Comparison of ENCODE assay signal across 20 cellular contexts in the genomic region with DNA sequence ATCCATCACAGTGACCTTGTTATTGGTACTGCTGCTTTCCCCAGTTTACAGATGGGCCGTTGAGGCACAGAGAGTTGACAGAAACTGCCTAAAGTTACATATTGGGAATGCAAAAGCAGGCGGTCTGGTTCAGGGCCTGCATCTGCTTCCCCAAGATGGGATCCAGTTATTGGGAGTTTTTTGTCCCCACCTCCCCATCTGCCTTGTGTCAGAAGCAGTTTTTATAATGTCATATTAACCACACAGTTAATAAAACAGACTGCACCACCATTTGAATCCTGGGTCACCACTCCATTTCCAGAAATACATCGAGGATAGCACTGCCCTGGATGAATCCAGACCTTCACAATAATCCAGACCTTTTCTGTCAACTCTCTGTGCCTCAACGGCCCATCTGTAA.
DNase-seq lines count a peak whose midpoint lies in the region; ATAC-seq and TF ChIP-seq lines count a peak whose summit lies in the region.
"Had no signal": no experiment of that assay in that cellular context is flagged by ENCODE, and none has a peak within 500 bp of the region (broad histone marks: within the 10 kb centered on the region; RNA-seq: fewer than 3 reads in every experiment).

No MANE protein-coding gene starts in this region.

- intact Hi-C loops in left ventricle myocardium superior (cut with micrococcal nuclease) (no loop called here), left ventricle myocardium inferior (cut with micrococcal nuclease) (no loop called here), Right ventricle myocardium superior (cut with DNase I) (no loop called here), sigmoid colon (cut with DNase I) (loop anchor here (5.0 kb wide), 1 partner anchor 77 kb away; no protein-coding TSS in a partner anchor)
- intact Hi-C loops in naive thymus-derived CD4-positive, alpha-beta T cell (cut with micrococcal nuclease), result no loop called here

- no peak for DNase-seq in cardiac muscle cell (ENCODE audit: low read depth in 1 of 2, low spot score in 1 of 2)
- no peak for DNase-seq in left ventricle myocardium superior
- no peak for DNase-seq in left ventricle myocardium inferior
- no peak for DNase-seq in Right ventricle myocardium superior
- no peak for DNase-seq in mesothelial cell of epicardium (ENCODE audit: low spot score in 2 of 2, unreplicated experiment in 2 of 2)
- no peak for DNase-seq in sigmoid colon
- no peak for DNase-seq in naive thymus-derived CD4-positive, alpha-beta T cell
- DNase-seq: Caco-2; CD4-positive, CD25-positive, alpha-beta regulatory T cell; CD8-positive, alpha-beta T cell; DMS153; DND-41; GM23248; H7; HCEC 1CT had no signal

- H3K4me3 ChIP-seq in cardiac muscle cell, result no peak overlapping the region
- no peak overlapping the region for H3K4me3 ChIP-seq in left ventricle myocardium inferior
- no peak overlapping the region for H3K4me3 ChIP-seq in sigmoid colon
- H3K4me3 ChIP-seq in naive thymus-derived CD4-positive, alpha-beta T cell (ENCODE audit: low read length), result no peak overlapping the region
- H3K4me3 ChIP-seq: BLaER1, GM23248 had no signal

- no peaks in the 10 kb centered on the region for H3K9me3 ChIP-seq in cardiac muscle cell (ENCODE audit: low read depth)
- no peaks in the 10 kb centered on the region for H3K9me3 ChIP-seq in left ventricle myocardium inferior (replicated peaks)
- no peaks in the 10 kb centered on the region for H3K9me3 ChIP-seq in sigmoid colon
- no peaks in the 10 kb centered on the region for H3K9me3 ChIP-seq in naive thymus-derived CD4-positive, alpha-beta T cell (ENCODE audit: control insufficient read depth in 2 of 3, low read length in 3 of 3)
- H3K9me3 ChIP-seq: BLaER1, Caco-2 had no signal

- no peaks in the 10 kb centered on the region for H3K36me3 Mint-ChIP-seq in mesothelial cell of epicardium
- no peaks in the 10 kb centered on the region for H3K36me3 Mint-ChIP-seq in naive thymus-derived CD4-positive, alpha-beta T cell
- H3K36me3 Mint-ChIP-seq: CD4-positive, CD25-positive, alpha-beta regulatory T cell; CD8-positive, alpha-beta T cell had no signal

- CTCF ChIA-PET in naive thymus-derived CD4-positive, alpha-beta T cell (lab: Charles Lee), result no interaction called here

- H3K36me3 ChIP-seq in cardiac muscle cell (no peaks in the 10 kb centered on the region), left ventricle myocardium inferior (no peaks in the 10 kb centered on the region), sigmoid colon (no peaks in the 10 kb centered on the region)
- H3K36me3 ChIP-seq in naive thymus-derived CD4-positive, alpha-beta T cell (ENCODE audit: control insufficient read depth in 2 of 3, insufficient read depth in 3 of 3, low read length in 3 of 3), result no peaks in the 10 kb centered on the region
- H3K36me3 ChIP-seq: BLaER1 had no signal

- 84 to 86% methylated on average over 4 of the region's 4 CpGs for WGBS in sigmoid colon, 2 donors

- H3K27me3 ChIP-seq in cardiac muscle cell (no peaks in the 10 kb centered on the region), left ventricle myocardium inferior (ENCODE audit: low read depth) (no peaks in the 10 kb centered on the region), sigmoid colon (no peaks in the 10 kb centered on the region)
- H3K27me3 ChIP-seq in naive thymus-derived CD4-positive, alpha-beta T cell (ENCODE audit: control insufficient read depth in 2 of 2, insufficient read depth in 2 of 2, low read length in 2 of 2), result no peaks in the 10 kb centered on the region
- H3K27me3 ChIP-seq: BLaER1 had no signal

- H3K9me3 Mint-ChIP-seq in mesothelial cell of epicardium, result no peaks in the 10 kb centered on the region
- peaks cover 0 to 2% (median 0%) of the 10 kb centered on the region in 11 donors for H3K9me3 Mint-ChIP-seq in naive thymus-derived CD4-positive, alpha-beta T cell
- H3K9me3 Mint-ChIP-seq: CD8-positive, alpha-beta T cell had no signal

- ATAC-seq in left ventricle myocardium superior (no peak), Right ventricle myocardium superior (ENCODE audit: poor library complexity) (no peak), GM19023 (IDR thresholded peaks at IDR 0.05; ENCODE audit: unreplicated experiment) (no peak)
- ATAC-seq in naive thymus-derived CD4-positive, alpha-beta T cell, result no peak
- ATAC-seq: CD8-positive, alpha-beta T cell had no signal

- peaks cover 31% of the 10 kb centered on the region for H3K27me3 Mint-ChIP-seq in mesothelial cell of epicardium (ENCODE audit: low read depth)
- H3K27me3 Mint-ChIP-seq in naive thymus-derived CD4-positive, alpha-beta T cell, result peaks cover 0 to 6% (median 0%) of the 10 kb centered on the region in 5 donors

- no peak for TF ChIP-seq POLR2A in sigmoid colon (IDR thresholded peaks at IDR 0.05)

- peak overlapping the region; percentile 17 for H3K27ac Mint-ChIP-seq in mesothelial cell of epicardium
- H3K27ac Mint-ChIP-seq in naive thymus-derived CD4-positive, alpha-beta T cell, result no peak overlapping the region
- H3K27ac Mint-ChIP-seq: B cell; CD4-positive, CD25-positive, alpha-beta regulatory T cell; CD8-positive, alpha-beta T cell had no signal

- POLR2A ChIA-PET in naive thymus-derived CD4-positive, alpha-beta T cell (lab: Charles Lee), result no interaction called here

- peaks cover 50% of the 10 kb centered on the region for H3K4me1 ChIP-seq in cardiac muscle cell (ENCODE audit: low read depth)
- peaks cover 83% of the 10 kb centered on the region for H3K4me1 ChIP-seq in left ventricle myocardium inferior
- peaks cover 0 to 30% (median 21%) of the 10 kb centered on the region in 4 donors for H3K4me1 ChIP-seq in sigmoid colon
- H3K4me1 ChIP-seq in naive thymus-derived CD4-positive, alpha-beta T cell (ENCODE audit: control insufficient read depth in 2 of 2, insufficient read depth in 2 of 2, low read length in 2 of 2), result peaks cover 0 to 14% of the 10 kb centered on the region in 2 donors
- H3K4me1 ChIP-seq: BLaER1, Caco-2 had no signal

- no peak overlapping the region for H3K4me3 Mint-ChIP-seq in mesothelial cell of epicardium
- H3K4me3 Mint-ChIP-seq in naive thymus-derived CD4-positive, alpha-beta T cell, result no peak overlapping the region
- H3K4me3 Mint-ChIP-seq: B cell; CD4-positive, CD25-positive, alpha-beta regulatory T cell; CD8-positive, alpha-beta T cell had no signal

- peak in 1 of 4 donors; percentile 21 for TF ChIP-seq EP300 in sigmoid colon (IDR thresholded peaks at IDR 0.05)

- peaks cover 12% of the 10 kb centered on the region for H3K4me1 Mint-ChIP-seq in mesothelial cell of epicardium
- no peaks in the 10 kb centered on the region for H3K4me1 Mint-ChIP-seq in naive thymus-derived CD4-positive, alpha-beta T cell
- H3K4me1 Mint-ChIP-seq: B cell; CD4-positive, CD25-positive, alpha-beta regulatory T cell had no signal

- H3K27ac ChIP-seq in cardiac muscle cell (peak overlapping the region; percentile 75), left ventricle myocardium inferior (replicated peaks) (peak overlapping the region; percentile 69), sigmoid colon (peak overlapping the region in 3 of 4 donors; percentile 1 to 60 (median 60))
- no peak overlapping the region for H3K27ac ChIP-seq in naive thymus-derived CD4-positive, alpha-beta T cell (ENCODE audit: low read depth, low read length)
- H3K27ac ChIP-seq: 22Rv1, BLaER1, C4-2B, GM23248 had no signal

- TF ChIP-seq CTCF in cardiac muscle cell (IDR thresholded peaks at IDR 0.05; ENCODE audit: low read depth, low read length), result no peak
- no peak for TF ChIP-seq CTCF in left ventricle myocardium inferior (IDR thresholded peaks at IDR 0.05; ENCODE audit: borderline replicate concordance)
- no peak for TF ChIP-seq CTCF in mesothelial cell of epicardium (IDR thresholded peaks at IDR 0.05; ENCODE audit: unreplicated experiment)
- no peak for TF ChIP-seq CTCF in sigmoid colon (IDR thresholded peaks at IDR 0.05)
